ENCODE assay signal across 8 cellular contexts in genomic region chr5:72319435-72320021, GRCh38. TPM values are rescaled to one million over a fixed set of nuclear protein-coding genes. Genes with fewer than 3 reads are reported as not detected.
DNase-seq lines count a peak whose midpoint lies in the region; ATAC-seq and TF ChIP-seq lines count a peak whose summit lies in the region.
"Not testable (repeated sequence)": the region's sequence is repeated elsewhere in the genome, so short reads cannot be mapped to it uniquely, and the experiment has no call there.

No MANE protein-coding gene starts in this region.

- not testable (repeated sequence) for H2BK5ac ChIP-seq in mesendoderm (ENCODE audit: low read length)

- H3K4me3 Mint-ChIP-seq in T-cell, result peak overlapping the region; percentile 97 to 100 (median 98)
- H3K4me3 Mint-ChIP-seq in activated naive CD8-positive, alpha-beta T cell, result peak overlapping the region; percentile 99

- H3K23ac ChIP-seq in mesendoderm (ENCODE audit: low read length), result not testable (repeated sequence)

- TF ChIP-seq CTCF in 22Rv1 (IDR thresholded peaks at IDR 0.05); esophagus squamous epithelium (IDR thresholded peaks at IDR 0.05); spleen (IDR thresholded peaks at IDR 0.05 in 8 of 11, conservative IDR thresholded peaks at IDR 0.05 in 3 of 11): not testable (repeated sequence)

- H3K18ac ChIP-seq in mesendoderm (ENCODE audit: low read length), result peak overlapping the region; percentile 13

- peak overlapping the region; percentile 18 for H3K4ac ChIP-seq in mesendoderm (ENCODE audit: low read depth, low read length)

- H2AK5ac ChIP-seq in mesendoderm (ENCODE audit: low read length), result not testable (repeated sequence)

- ATAC-seq in GM19328 (IDR thresholded peaks at IDR 0.05; ENCODE audit: unreplicated experiment) (peak; percentile 11), HG03521 (IDR thresholded peaks at IDR 0.05; ENCODE audit: unreplicated experiment) (peak; percentile 4), T-cell (replicated peaks in 1 of 4) (peak in 3 of 4 experiments; percentile 11 to 20 (median 15))

- peak overlapping the region; percentile 93 to 98 for H3K27ac Mint-ChIP-seq in T-cell
- peak overlapping the region; percentile 98 for H3K27ac Mint-ChIP-seq in activated naive CD8-positive, alpha-beta T cell

- peak overlapping the region; percentile 67 for H4K8ac ChIP-seq in mesendoderm (ENCODE audit: low read depth, low read length)

- H3K4me2 ChIP-seq in mesendoderm (ENCODE audit: low read length), result peak overlapping the region; percentile 23

- DNase-seq in T-cell (peak in 2 of 34 experiments; percentile 2 to 5), spleen (peak; percentile 83)
- not testable (repeated sequence) for DNase-seq in esophagus squamous epithelium (lab: John Stamatoyannopoulos, UW); mesendoderm

- CTCF ChIA-PET in T-cell (lab: Charles Lee), result interaction anchor here (0.6 to 4.8 kb wide), 7 partner anchors 11 to 521 kb away, joined by 3 to 55 read pairs (median 4); no protein-coding TSS in a partner anchor

- POLR2A ChIA-PET in T-cell (lab: Charles Lee), result interaction anchor here (0.7 to 3.5 kb wide), 4 partner anchors 11 to 497 kb away, joined by 5 to 28 read pairs (median 14); no protein-coding TSS in a partner anchor

- peaks cover 13% of the 10 kb centered on the region for H3K79me2 ChIP-seq in mesendoderm (ENCODE audit: control insufficient read depth, insufficient read depth, low read length)

- H3K56ac ChIP-seq in mesendoderm (ENCODE audit: low read length), result peak overlapping the region; percentile 93

- not testable (repeated sequence) for H3K79me1 ChIP-seq in mesendoderm (ENCODE audit: low read length)

- not testable (repeated sequence) for H3K9me3 Mint-ChIP-seq in T-cell; activated naive CD8-positive, alpha-beta T cell (ENCODE audit: low read depth)

- peak overlapping the region; percentile 81 for H3K27ac ChIP-seq in 22Rv1
- H3K27ac ChIP-seq in esophagus squamous epithelium, result peak overlapping the region; percentile 80 to 89 (median 87)
- H3K27ac ChIP-seq in mesendoderm (ENCODE audit: low read depth, low read length), result peak overlapping the region; percentile 76
- peak overlapping the region; percentile 11 to 89 (median 84) for H3K27ac ChIP-seq in spleen

- not testable (repeated sequence) for H3K27me3 Mint-ChIP-seq in T-cell; activated naive CD8-positive, alpha-beta T cell

- not testable (repeated sequence) for H2BK15ac ChIP-seq in mesendoderm (replicated peaks; ENCODE audit: low read depth)

- H3K4me1 ChIP-seq in esophagus squamous epithelium (peaks cover 0 to 56% (median 20%) of the 10 kb centered on the region in 3 donors), spleen (peaks cover 9 to 72% (median 42%) of the 10 kb centered on the region in 6 donors)
- not testable (repeated sequence) for H3K4me1 ChIP-seq in mesendoderm (ENCODE audit: control insufficient read depth, low read depth, low read length)

- H3K4me1 Mint-ChIP-seq in T-cell, result peaks cover 44 to 57% (median 45%) of the 10 kb centered on the region in 3 donors
- H3K4me1 Mint-ChIP-seq in activated naive CD8-positive, alpha-beta T cell (ENCODE audit: low read depth), result peaks cover 60% of the 10 kb centered on the region

- intact Hi-C loops in esophagus squamous epithelium (cut with DNase I); spleen (cut with DNase I; ENCODE audit: low total_unique reads): not testable (repeated sequence)

- not testable (repeated sequence) for H2BK120ac ChIP-seq in mesendoderm (ENCODE audit: low read depth, low read length)

- peak overlapping the region; percentile 74 to 96 (median 88) for H3K4me3 ChIP-seq in esophagus squamous epithelium
- peak overlapping the region; percentile 87 for H3K4me3 ChIP-seq in mesendoderm (ENCODE audit: low read length)
- peak overlapping the region; percentile 75 to 98 (median 95) for H3K4me3 ChIP-seq in spleen

- H3K27me3 ChIP-seq in esophagus squamous epithelium; mesendoderm (ENCODE audit: insufficient read depth, low read length, poor library complexity); spleen (replicated peaks in 1 of 7): not testable (repeated sequence)

- not testable (repeated sequence) for H3K9me3 ChIP-seq in esophagus squamous epithelium, spleen

- peaks cover 20% of the 10 kb centered on the region for H3K36me3 Mint-ChIP-seq in T-cell
- H3K36me3 Mint-ChIP-seq in activated naive CD8-positive, alpha-beta T cell, result peaks cover 13% of the 10 kb centered on the region

- H3K9ac ChIP-seq in mesendoderm (ENCODE audit: low read length), result peak overlapping the region; percentile 73

- 8 to 12% methylated on average over 14 to 27 of the region's 28 CpGs for WGBS in esophagus squamous epithelium, 2 donors
- WGBS in mesendoderm (ENCODE audit: extremely low coverage, insufficient coverage, low lambda C conversion rate), result no CpG with 5 or more reads among the region's 28 CpGs
- 4 to 8% (median 7%) methylated on average over 28 of the region's 28 CpGs for WGBS in spleen, 5 donors

- H4K5ac ChIP-seq in mesendoderm (ENCODE audit: low read length), result not testable (repeated sequence)

- H3K36me3 ChIP-seq in esophagus squamous epithelium (peaks cover 0 to 30% (median 0%) of the 10 kb centered on the region in 3 donors), spleen (peaks cover 0 to 34% (median 13%) of the 10 kb centered on the region in 6 donors)
- H3K36me3 ChIP-seq in mesendoderm (ENCODE audit: control insufficient read depth, insufficient read depth, low read length), result not testable (repeated sequence)

- not testable (repeated sequence) for TF ChIP-seq POLR2A in esophagus squamous epithelium (IDR thresholded peaks at IDR 0.05); spleen (IDR thresholded peaks at IDR 0.05)

RNA-seq across cellular contexts. Expression of gene MRPS27, which starts 0.5 kb away (rescaled TPM):
- total RNA-seq in T-cell (10 to 100 TPM; 34.4 to 43.3 (median 39.7) TPM), esophagus squamous epithelium (10 to 100 TPM; 33.7 to 60.0 (median 53.9) TPM), spleen (10 to 100 TPM; 38.3 to 55.5 (median 46.4) TPM)
- 60.4 TPM for polyA plus RNA-seq in mesendoderm (2013, experiment 1 of 2)
- polyA plus RNA-seq in mesendoderm (2013, experiment 2 of 2), result 60.5 TPM
- 10 to 100 TPM; 23.5 to 27.9 (median 27.4) TPM for polyA plus RNA-seq in spleen

RNA-seq across cellular contexts. Expression of gene PTCD2, which starts 0.6 kb away (rescaled TPM):
- 10 to 100 TPM in 1 of 5 donors, 1 to 10 TPM in 4; 5.9 to 12.1 (median 8.1) TPM for total RNA-seq in T-cell
- 1 to 10 TPM; 3.1 to 8.7 (median 5.7) TPM for total RNA-seq in esophagus squamous epithelium
- 6.1 TPM for polyA plus RNA-seq in mesendoderm (2013, experiment 1 of 2)
- polyA plus RNA-seq in mesendoderm (2013, experiment 2 of 2), result 6.7 TPM
- total RNA-seq in spleen, result 10 to 100 TPM in 1 of 7 donors, 1 to 10 TPM in 6; 6.7 to 11.7 (median 9.0) TPM
- 1 to 10 TPM; 1.2 to 2.5 (median 1.9) TPM for polyA plus RNA-seq in spleen
